10 cellular contexts compared by ENCODE assay signal in genomic region chr1:59477286-59477685, GRCh38.
DNase-seq lines count a peak whose midpoint lies in the region; ATAC-seq and TF ChIP-seq lines count a peak whose summit lies in the region.
"Had no signal": no experiment of that assay in that cellular context is flagged by ENCODE, and none has a peak within 500 bp of the region (broad histone marks: within the 10 kb centered on the region; RNA-seq: fewer than 3 reads in every experiment).

No MANE protein-coding gene starts in this region.

- no peak for TF ChIP-seq POLR2A in gastrocnemius medialis (IDR thresholded peaks at IDR 0.05)

- H3K36me3 ChIP-seq in Loucy (ENCODE audit: insufficient read depth, low read length) = no peaks in the 10 kb centered on the region
- no peaks in the 10 kb centered on the region for H3K36me3 ChIP-seq in gastrocnemius medialis

- H3K4me2 ChIP-seq in Loucy (ENCODE audit: low read depth, low read length, poor library complexity, severe bottlenecking) = peak overlapping the region; percentile 61

- H3K4me1 Mint-ChIP-seq in natural killer cell treated with Interleukin-12 subunit alpha and Interleukin-12 subunit beta and Interleukin-15 and Interleukin-18, amount 100 ng/mL, for 72 hours (ENCODE audit: low read depth in 2 of 2) = peaks cover 0 to 15% of the 10 kb centered on the region in 2 donors
- H3K4me1 Mint-ChIP-seq: central memory CD8-positive, alpha-beta T cell had no signal

- in situ Hi-C loops in gastrocnemius medialis (cut with MboI; ENCODE audit: low sequenced_read_pairs in 4 of 4) = no loop called here

- H3K27me3 Mint-ChIP-seq in natural killer cell treated with Interleukin-12 subunit alpha and Interleukin-12 subunit beta and Interleukin-15 and Interleukin-18, amount 100 ng/mL, for 72 hours = no peaks in the 10 kb centered on the region
- H3K27me3 Mint-ChIP-seq: central memory CD8-positive, alpha-beta T cell had no signal

- H2AFZ ChIP-seq in Loucy (ENCODE audit: low read length) = no peak overlapping the region

- H3K27ac ChIP-seq in gastrocnemius medialis = peak overlapping the region in 1 of 4 donors; percentile 30

- peak overlapping the region; percentile 67 for H3K4me3 Mint-ChIP-seq in natural killer cell treated with Interleukin-12 subunit alpha and Interleukin-12 subunit beta and Interleukin-15 and Interleukin-18, amount 100 ng/mL, for 72 hours
- H3K4me3 Mint-ChIP-seq: central memory CD8-positive, alpha-beta T cell had no signal

- no peaks in the 10 kb centered on the region for H3K9me3 ChIP-seq in Loucy (ENCODE audit: insufficient read depth, low read depth, low read length)
- no peaks in the 10 kb centered on the region for H3K9me3 ChIP-seq in gastrocnemius medialis

- H3K4me1 ChIP-seq in Loucy (ENCODE audit: insufficient read depth, low read length, poor library complexity, severe bottlenecking) (peaks cover 73% of the 10 kb centered on the region), gastrocnemius medialis (peaks cover 34 to 41% of the 10 kb centered on the region in 2 donors)

- no peaks in the 10 kb centered on the region for H3F3A ChIP-seq in Loucy (ENCODE audit: low read depth)

- DNase-seq in DMS 273 treated with DMSO at 0.1 percent for 48 hours (lab: John Stamatoyannopoulos, UW) (peak; percentile 35), UCSD-AML1 (lab: John Stamatoyannopoulos, UW; ENCODE audit: unreplicated experiment) (no peak), NCI-H1048 (lab: John Stamatoyannopoulos, UW) (no peak), gastrocnemius medialis (no peak), OCI-M2 (lab: John Stamatoyannopoulos, UW; ENCODE audit: unreplicated experiment) (no peak)
- peak; percentile 71 to 78 for DNase-seq in activated T-cell treated with anti-CD3 and anti-CD28 coated beads, Interleukin-2, amount 50 U/mL, for 48 hours
- no peak for DNase-seq in natural killer cell treated with Interleukin-12 subunit alpha and Interleukin-12 subunit beta and Interleukin-15 and Interleukin-18, amount 100 ng/mL, for 72 hours (ENCODE audit: low spot score)
- DNase-seq: T-helper 9 cell had no signal

- H3K79me2 ChIP-seq in Loucy (ENCODE audit: insufficient read depth, low read length) = no peaks in the 10 kb centered on the region

- peak; percentile 81 to 95 for ATAC-seq in natural killer cell treated with Interleukin-12 subunit alpha and Interleukin-12 subunit beta and Interleukin-15 and Interleukin-18, amount 100 ng/mL, for 72 hours
- no peak for ATAC-seq in gastrocnemius medialis

- H3K27me3 ChIP-seq in Loucy (ENCODE audit: insufficient read depth, low read length, poor library complexity, severe bottlenecking) (no peaks in the 10 kb centered on the region), gastrocnemius medialis (no peaks in the 10 kb centered on the region)

- H3K9me3 Mint-ChIP-seq in natural killer cell treated with Interleukin-12 subunit alpha and Interleukin-12 subunit beta and Interleukin-15 and Interleukin-18, amount 100 ng/mL, for 72 hours = no peaks in the 10 kb centered on the region
- H3K9me3 Mint-ChIP-seq: central memory CD8-positive, alpha-beta T cell had no signal

- H3K9ac ChIP-seq in Loucy (ENCODE audit: low read depth, low read length, poor library complexity, severe bottlenecking) = peak overlapping the region; percentile 58

- peaks cover 15% of the 10 kb centered on the region for H3K36me3 Mint-ChIP-seq in natural killer cell treated with Interleukin-12 subunit alpha and Interleukin-12 subunit beta and Interleukin-15 and Interleukin-18, amount 100 ng/mL, for 72 hours

- peak overlapping the region; percentile 46 for H3K4me3 ChIP-seq in Loucy (ENCODE audit: low read length, poor library complexity, severe bottlenecking)
- H3K4me3 ChIP-seq in gastrocnemius medialis = no peak overlapping the region

- intact Hi-C loops in gastrocnemius medialis (cut with DNase I; ENCODE audit: low total_unique reads) = no loop called here

- H3K27ac Mint-ChIP-seq in natural killer cell treated with Interleukin-12 subunit alpha and Interleukin-12 subunit beta and Interleukin-15 and Interleukin-18, amount 100 ng/mL, for 72 hours = no peak overlapping the region

- H4K20me1 ChIP-seq in Loucy (ENCODE audit: insufficient read depth, low read length, poor library complexity, severe bottlenecking) = no peaks in the 10 kb centered on the region

- no peaks in the 10 kb centered on the region for H3K9me2 ChIP-seq in Loucy (replicated peaks; ENCODE audit: low read depth, low read length)

- TF ChIP-seq CTCF in Loucy (conservative IDR thresholded peaks at IDR 0.05; ENCODE audit: low read length) (no peak), gastrocnemius medialis (IDR thresholded peaks at IDR 0.05 in 4 of 5, conservative IDR thresholded peaks at IDR 0.05 in 1 of 5) (no peak)

Comparison
In these comparisons a context has a peak if more than half of its experiments do, and no peak if none do; other contexts are left out.
1. DNase-seq: peak in DMS 273 treated with DMSO at 0.1 percent for 48 hours (single experiment) and activated T-cell treated with anti-CD3 and anti-CD28 coated beads, Interleukin-2, amount 50 U/mL, for 48 hours (2 of 2); none in natural killer cell treated with Interleukin-12 subunit alpha and Interleukin-12 subunit beta and Interleukin-15 and Interleukin-18, amount 100 ng/mL, for 72 hours (single experiment), UCSD-AML1 (single experiment), NCI-H1048 (single experiment), gastrocnemius medialis (0 of 2) and OCI-M2 (single experiment).
2. ATAC-seq: peak in natural killer cell treated with Interleukin-12 subunit alpha and Interleukin-12 subunit beta and Interleukin-15 and Interleukin-18, amount 100 ng/mL, for 72 hours (2 of 2); none in gastrocnemius medialis (0 of 2).